Comparison of ENCODE assay signal across 1 cellular context in genomic region chr5:31934156-31934555, GRCh38.
TF ChIP-seq lines count a peak whose summit lies in the region.

No MANE protein-coding gene starts in this region.

TF ChIP-seq in SK-N-SH, 30 proteins besides CTCF, POLR2A, EP300 and RAD21 (continued from another document):
- TF ChIP-seq, protein P1, sequence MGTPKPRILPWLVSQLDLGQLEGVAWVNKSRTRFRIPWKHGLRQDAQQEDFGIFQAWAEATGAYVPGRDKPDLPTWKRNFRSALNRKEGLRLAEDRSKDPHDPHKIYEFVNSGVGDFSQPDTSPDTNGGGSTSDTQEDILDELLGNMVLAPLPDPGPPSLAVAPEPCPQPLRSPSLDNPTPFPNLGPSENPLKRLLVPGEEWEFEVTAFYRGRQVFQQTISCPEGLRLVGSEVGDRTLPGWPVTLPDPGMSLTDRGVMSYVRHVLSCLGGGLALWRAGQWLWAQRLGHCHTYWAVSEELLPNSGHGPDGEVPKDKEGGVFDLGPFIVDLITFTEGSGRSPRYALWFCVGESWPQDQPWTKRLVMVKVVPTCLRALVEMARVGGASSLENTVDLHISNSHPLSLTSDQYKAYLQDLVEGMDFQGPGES (IDR thresholded peaks at IDR 0.05; ENCODE audit: low read depth, low read length), result no peak
- TF ChIP-seq FOXJ3 (CRISPR knock-in tag; IDR thresholded peaks at IDR 0.05), result no peak
- no peak for TF ChIP-seq REST (IDR thresholded peaks at IDR 0.05; ENCODE audit: low read depth, low read length)
- no peak for TF ChIP-seq USF1 (IDR thresholded peaks at IDR 0.05; ENCODE audit: borderline replicate concordance, low read depth)
- TF ChIP-seq FOSL2 (IDR thresholded peaks at IDR 0.05; ENCODE audit: borderline replicate concordance, low read depth), result no peak
- no peak for TF ChIP-seq TEAD4 (IDR thresholded peaks at IDR 0.05; ENCODE audit: borderline replicate concordance, insufficient read depth)
- TF ChIP-seq, protein P2, sequence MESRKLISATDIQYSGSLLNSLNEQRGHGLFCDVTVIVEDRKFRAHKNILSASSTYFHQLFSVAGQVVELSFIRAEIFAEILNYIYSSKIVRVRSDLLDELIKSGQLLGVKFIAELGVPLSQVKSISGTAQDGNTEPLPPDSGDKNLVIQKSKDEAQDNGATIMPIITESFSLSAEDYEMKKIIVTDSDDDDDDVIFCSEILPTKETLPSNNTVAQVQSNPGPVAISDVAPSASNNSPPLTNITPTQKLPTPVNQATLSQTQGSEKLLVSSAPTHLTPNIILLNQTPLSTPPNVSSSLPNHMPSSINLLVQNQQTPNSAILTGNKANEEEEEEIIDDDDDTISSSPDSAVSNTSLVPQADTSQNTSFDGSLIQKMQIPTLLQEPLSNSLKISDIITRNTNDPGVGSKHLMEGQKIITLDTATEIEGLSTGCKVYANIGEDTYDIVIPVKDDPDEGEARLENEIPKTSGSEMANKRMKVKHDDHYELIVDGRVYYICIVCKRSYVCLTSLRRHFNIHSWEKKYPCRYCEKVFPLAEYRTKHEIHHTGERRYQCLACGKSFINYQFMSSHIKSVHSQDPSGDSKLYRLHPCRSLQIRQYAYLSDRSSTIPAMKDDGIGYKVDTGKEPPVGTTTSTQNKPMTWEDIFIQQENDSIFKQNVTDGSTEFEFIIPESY (IDR thresholded peaks at IDR 0.05; ENCODE audit: borderline replicate concordance, low read depth), result no peak
- no peak for TF ChIP-seq SMC3 (IDR thresholded peaks at IDR 0.05; ENCODE audit: low read depth, low read length)
- TF ChIP-seq YY1 (IDR thresholded peaks at IDR 0.05; ENCODE audit: low read depth), result no peak
- no peak for TF ChIP-seq EZH2phosphoT487 (IDR thresholded peaks at IDR 0.05; ENCODE audit: borderline replicate concordance, low read depth)
- TF ChIP-seq, protein P3, sequence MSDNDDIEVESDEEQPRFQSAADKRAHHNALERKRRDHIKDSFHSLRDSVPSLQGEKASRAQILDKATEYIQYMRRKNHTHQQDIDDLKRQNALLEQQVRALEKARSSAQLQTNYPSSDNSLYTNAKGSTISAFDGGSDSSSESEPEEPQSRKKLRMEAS (IDR thresholded peaks at IDR 0.05; ENCODE audit: low read depth), result no peak
- no peak for TF ChIP-seq TAF1 (IDR thresholded peaks at IDR 0.05; ENCODE audit: borderline replicate concordance, low read depth, low read length)
- TF ChIP-seq SIN3A (IDR thresholded peaks at IDR 0.05; ENCODE audit: borderline replicate concordance, low read depth, low read length), result no peak
- no peak for TF ChIP-seq GATA2 (CRISPR knock-in tag; IDR thresholded peaks at IDR 0.05)
- no peak for TF ChIP-seq POLR2AphosphoS5 (IDR thresholded peaks at IDR 0.05; ENCODE audit: low read depth, low read length)
- no peak for TF ChIP-seq FOXM1 (IDR thresholded peaks at IDR 0.05; ENCODE audit: low read depth)
- TF ChIP-seq RXRA (IDR thresholded peaks at IDR 0.05; ENCODE audit: borderline replicate concordance, low read depth), result no peak
- no peak for TF ChIP-seq MXI1 (IDR thresholded peaks at IDR 0.05; ENCODE audit: low read depth, low read length)
TF ChIP-seq in SK-N-SH: peak in this region for 0.
